Comparison of ENCODE assay signal across 1 cellular context in genomic region chr1:20198296-20198695, GRCh38.
TF ChIP-seq lines count a peak whose summit lies in the region.

No MANE protein-coding gene starts in this region.

TF ChIP-seq in K562, 482 proteins besides CTCF, POLR2A, EP300 and RAD21:
- no peak for TF ChIP-seq MEIS2 (IDR thresholded peaks at IDR 0.05; ENCODE audit: partially characterized antibody)
- peak; percentile 58; the same call in 1 of the 2 replicates for TF ChIP-seq POLR2H (tag; IDR thresholded peaks at IDR 0.05; ENCODE audit: low read depth)
- no peak for TF ChIP-seq HEY1 (CRISPR knock-in tag; IDR thresholded peaks at IDR 0.05; ENCODE audit: borderline replicate concordance)
- TF ChIP-seq WHSC1 (IDR thresholded peaks at IDR 0.05; ENCODE audit: low read length) = no peak
- TF ChIP-seq FOS (IDR thresholded peaks at IDR 0.05; ENCODE audit: extremely low read depth, insufficient read length) = no peak
- peak; percentile 57; the same call in 1 of the 2 replicates for TF ChIP-seq ZNF512 (tag; IDR thresholded peaks at IDR 0.05)
- TF ChIP-seq ELF2 (CRISPR knock-in tag; IDR thresholded peaks at IDR 0.05) = no peak
